1 cellular context compared by ENCODE assay signal in genomic region chr7:76507723-76508406, GRCh38.
TF ChIP-seq lines count a peak whose summit lies in the region.

No MANE protein-coding gene starts in this region.

TF ChIP-seq in GM12878, 131 proteins besides CTCF, POLR2A, EP300 and RAD21:
- TF ChIP-seq PML (IDR thresholded peaks at IDR 0.05; ENCODE audit: low read length) = no peak
- no peak for TF ChIP-seq YBX1 (IDR thresholded peaks at IDR 0.05)
- no peak for TF ChIP-seq ATF7 (IDR thresholded peaks at IDR 0.05; ENCODE audit: low read depth)
- TF ChIP-seq JUNB (IDR thresholded peaks at IDR 0.05) = no peak
- no peak for TF ChIP-seq KAT2A (conservative IDR thresholded peaks at IDR 0.05; ENCODE audit: control insufficient read depth, low read depth, low read length)
- no peak for TF ChIP-seq CREM (IDR thresholded peaks at IDR 0.05; ENCODE audit: low read depth)
- no peak for TF ChIP-seq TARDBP (IDR thresholded peaks at IDR 0.05; ENCODE audit: borderline replicate concordance)
- TF ChIP-seq DPF2 (IDR thresholded peaks at IDR 0.05) = no peak
- no peak for TF ChIP-seq BACH1 (IDR thresholded peaks at IDR 0.05; ENCODE audit: borderline replicate concordance)
- TF ChIP-seq WRNIP1 (IDR thresholded peaks at IDR 0.05; ENCODE audit: borderline replicate concordance, low read depth, low read length) = no peak
- TF ChIP-seq CEBPB (IDR thresholded peaks at IDR 0.05; ENCODE audit: borderline replicate concordance in 1 of 2, low read depth in 2 of 2, low read length in 2 of 2) = no peak
- no peak for TF ChIP-seq ESRRA (IDR thresholded peaks at IDR 0.05; ENCODE audit: low read length)
- TF ChIP-seq, protein P1, sequence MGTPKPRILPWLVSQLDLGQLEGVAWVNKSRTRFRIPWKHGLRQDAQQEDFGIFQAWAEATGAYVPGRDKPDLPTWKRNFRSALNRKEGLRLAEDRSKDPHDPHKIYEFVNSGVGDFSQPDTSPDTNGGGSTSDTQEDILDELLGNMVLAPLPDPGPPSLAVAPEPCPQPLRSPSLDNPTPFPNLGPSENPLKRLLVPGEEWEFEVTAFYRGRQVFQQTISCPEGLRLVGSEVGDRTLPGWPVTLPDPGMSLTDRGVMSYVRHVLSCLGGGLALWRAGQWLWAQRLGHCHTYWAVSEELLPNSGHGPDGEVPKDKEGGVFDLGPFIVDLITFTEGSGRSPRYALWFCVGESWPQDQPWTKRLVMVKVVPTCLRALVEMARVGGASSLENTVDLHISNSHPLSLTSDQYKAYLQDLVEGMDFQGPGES (IDR thresholded peaks at IDR 0.05) = no peak
- no peak for TF ChIP-seq ZNF24 (IDR thresholded peaks at IDR 0.05)
- TF ChIP-seq SIN3A (IDR thresholded peaks at IDR 0.05; ENCODE audit: low read depth, low read length) = no peak
- no peak for TF ChIP-seq BCLAF1 (IDR thresholded peaks at IDR 0.05)
- no peak for TF ChIP-seq HDGF (IDR thresholded peaks at IDR 0.05)
